ENCODE assay signal across 1 cellular context in the genomic region with DNA sequence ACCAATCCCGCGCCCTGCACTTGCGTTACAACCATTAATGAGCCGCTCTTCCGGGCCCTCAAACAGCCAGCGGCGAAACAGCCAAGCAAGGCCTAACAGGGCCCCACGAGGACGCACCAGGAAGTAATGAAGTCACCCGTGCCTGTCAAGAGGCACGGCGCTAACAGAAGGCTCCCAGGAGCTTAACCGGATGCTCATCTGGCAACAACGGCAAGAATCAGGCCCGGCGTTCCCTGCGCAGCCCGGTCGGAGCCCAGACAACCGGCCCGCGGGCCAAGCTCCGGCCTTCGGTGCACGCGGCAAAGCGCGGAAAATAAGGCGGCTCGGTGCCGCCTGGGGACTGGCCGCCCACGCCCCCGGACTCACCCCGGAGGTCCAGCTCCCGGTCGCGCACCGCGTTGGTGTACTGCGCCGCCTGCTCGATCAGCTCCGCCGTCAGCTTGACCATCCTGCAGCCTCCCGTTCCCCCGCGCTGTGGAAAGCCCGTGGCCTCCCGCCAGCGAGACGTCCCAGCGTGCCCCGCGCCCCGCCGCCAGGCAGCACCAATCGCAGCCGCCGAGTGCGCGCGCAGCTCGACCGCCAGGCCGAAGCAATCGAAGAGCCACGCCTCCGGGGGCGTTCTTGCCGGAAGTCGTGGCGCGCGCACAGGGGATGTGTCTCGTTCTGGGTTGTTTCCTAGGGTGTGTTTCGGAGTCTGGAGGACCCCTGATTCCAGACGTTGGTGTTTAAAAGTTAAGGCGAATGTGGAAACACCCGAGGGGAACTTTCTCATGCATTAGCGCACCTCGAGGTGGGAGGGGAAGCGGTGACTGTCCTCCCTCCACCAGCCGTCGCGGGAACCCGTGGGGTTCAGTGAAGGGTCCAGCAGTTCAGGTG.
TF ChIP-seq lines count a peak whose summit lies in the region.

A gene (minus strand): TSS at position 518 of the 876 bp plus-strand sequence. CDS start 70 bp downstream, at position 448.

TF ChIP-seq in HepG2, 621 proteins besides CTCF, POLR2A, EP300 and RAD21 (continued from another document and continues in another):
- TF ChIP-seq, protein P1, sequence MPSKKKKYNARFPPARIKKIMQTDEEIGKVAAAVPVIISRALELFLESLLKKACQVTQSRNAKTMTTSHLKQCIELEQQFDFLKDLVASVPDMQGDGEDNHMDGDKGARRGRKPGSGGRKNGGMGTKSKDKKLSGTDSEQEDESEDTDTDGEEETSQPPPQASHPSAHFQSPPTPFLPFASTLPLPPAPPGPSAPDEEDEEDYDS (CRISPR knock-in tag; IDR thresholded peaks at IDR 0.05), result peak; percentile 76
- peak; percentile 70; the same call in 1 of the 2 replicates for TF ChIP-seq ZNF766 (CRISPR knock-in tag; IDR thresholded peaks at IDR 0.05; ENCODE audit: borderline replicate concordance)
- peak; percentile 77 for TF ChIP-seq ZNF124 (CRISPR knock-in tag; IDR thresholded peaks at IDR 0.05)
- peak; percentile 48; the same call in 1 of the 2 replicates for TF ChIP-seq ZNF441 (CRISPR knock-in tag; IDR thresholded peaks at IDR 0.05; ENCODE audit: borderline replicate concordance)
- peak; percentile 91 for TF ChIP-seq POLR2AphosphoS5 (IDR thresholded peaks at IDR 0.05; ENCODE audit: low read depth, low read length)
- peak; percentile 64 for TF ChIP-seq FOXO1 (CRISPR knock-in tag; IDR thresholded peaks at IDR 0.05)
- TF ChIP-seq ZNF224 (CRISPR knock-in tag; IDR thresholded peaks at IDR 0.05), result peak; percentile 82; the same call in 1 of the 2 replicates
- TF ChIP-seq, protein P2, sequence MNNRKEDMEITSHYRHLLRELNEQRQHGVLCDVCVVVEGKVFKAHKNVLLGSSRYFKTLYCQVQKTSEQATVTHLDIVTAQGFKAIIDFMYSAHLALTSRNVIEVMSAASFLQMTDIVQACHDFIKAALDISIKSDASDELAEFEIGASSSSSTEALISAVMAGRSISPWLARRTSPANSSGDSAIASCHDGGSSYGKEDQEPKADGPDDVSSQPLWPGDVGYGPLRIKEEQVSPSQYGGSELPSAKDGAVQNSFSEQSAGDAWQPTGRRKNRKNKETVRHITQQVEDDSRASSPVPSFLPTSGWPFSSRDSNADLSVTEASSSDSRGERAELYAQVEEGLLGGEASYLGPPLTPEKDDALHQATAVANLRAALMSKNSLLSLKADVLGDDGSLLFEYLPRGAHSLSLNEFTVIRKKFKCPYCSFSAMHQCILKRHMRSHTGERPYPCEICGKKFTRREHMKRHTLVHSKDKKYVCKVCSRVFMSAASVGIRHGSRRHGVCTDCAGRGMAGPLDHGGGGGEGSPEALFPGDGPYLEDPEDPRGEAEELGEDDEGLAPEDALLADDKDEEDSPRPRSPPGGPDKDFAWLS (CRISPR knock-in tag; IDR thresholded peaks at IDR 0.05; ENCODE audit: borderline replicate concordance), result no peak
- TF ChIP-seq KLF16 (CRISPR knock-in tag; IDR thresholded peaks at IDR 0.05), result peak; percentile 100
- TF ChIP-seq SIN3B (IDR thresholded peaks at IDR 0.05; ENCODE audit: low read length), result peak; percentile 88
- no peak for TF ChIP-seq HDAC6 (IDR thresholded peaks at IDR 0.05; ENCODE audit: low read depth, low read length)
- TF ChIP-seq, protein P3, sequence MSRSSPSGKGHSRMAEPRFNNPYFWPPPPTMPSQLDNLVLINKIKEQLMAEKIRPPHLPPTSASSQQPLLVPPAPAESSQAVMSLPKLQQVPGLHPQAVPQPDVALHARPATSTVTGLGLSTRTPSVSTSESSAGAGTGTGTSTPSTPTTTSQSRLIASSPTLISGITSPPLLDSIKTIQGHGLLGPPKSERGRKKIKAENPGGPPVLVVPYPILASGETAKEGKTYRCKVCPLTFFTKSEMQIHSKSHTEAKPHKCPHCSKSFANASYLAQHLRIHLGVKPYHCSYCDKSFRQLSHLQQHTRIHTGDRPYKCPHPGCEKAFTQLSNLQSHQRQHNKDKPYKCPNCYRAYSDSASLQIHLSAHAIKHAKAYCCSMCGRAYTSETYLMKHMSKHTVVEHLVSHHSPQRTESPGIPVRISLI (CRISPR knock-in tag; IDR thresholded peaks at IDR 0.05; ENCODE audit: borderline replicate concordance), result peak; percentile 62; the same call in 1 of the 2 replicates
- TF ChIP-seq ZNF282 (IDR thresholded peaks at IDR 0.05; ENCODE audit: partially characterized antibody), result no peak
- 0 out of 2 replicates have a peak, but pooled peaks have one; percentile 4 for TF ChIP-seq ZNF432 (CRISPR knock-in tag; IDR thresholded peaks at IDR 0.05; ENCODE audit: borderline replicate concordance)
- peak; percentile 75 for TF ChIP-seq RXRA (CRISPR knock-in tag; IDR thresholded peaks at IDR 0.05)
- TF ChIP-seq ZNF563 (CRISPR knock-in tag; IDR thresholded peaks at IDR 0.05), result peak; percentile 90
- TF ChIP-seq, protein P4, sequence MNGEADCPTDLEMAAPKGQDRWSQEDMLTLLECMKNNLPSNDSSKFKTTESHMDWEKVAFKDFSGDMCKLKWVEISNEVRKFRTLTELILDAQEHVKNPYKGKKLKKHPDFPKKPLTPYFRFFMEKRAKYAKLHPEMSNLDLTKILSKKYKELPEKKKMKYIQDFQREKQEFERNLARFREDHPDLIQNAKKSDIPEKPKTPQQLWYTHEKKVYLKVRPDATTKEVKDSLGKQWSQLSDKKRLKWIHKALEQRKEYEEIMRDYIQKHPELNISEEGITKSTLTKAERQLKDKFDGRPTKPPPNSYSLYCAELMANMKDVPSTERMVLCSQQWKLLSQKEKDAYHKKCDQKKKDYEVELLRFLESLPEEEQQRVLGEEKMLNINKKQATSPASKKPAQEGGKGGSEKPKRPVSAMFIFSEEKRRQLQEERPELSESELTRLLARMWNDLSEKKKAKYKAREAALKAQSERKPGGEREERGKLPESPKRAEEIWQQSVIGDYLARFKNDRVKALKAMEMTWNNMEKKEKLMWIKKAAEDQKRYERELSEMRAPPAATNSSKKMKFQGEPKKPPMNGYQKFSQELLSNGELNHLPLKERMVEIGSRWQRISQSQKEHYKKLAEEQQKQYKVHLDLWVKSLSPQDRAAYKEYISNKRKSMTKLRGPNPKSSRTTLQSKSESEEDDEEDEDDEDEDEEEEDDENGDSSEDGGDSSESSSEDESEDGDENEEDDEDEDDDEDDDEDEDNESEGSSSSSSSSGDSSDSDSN (CRISPR knock-in tag; IDR thresholded peaks at IDR 0.05), result peak; percentile 90
- TF ChIP-seq ZSCAN21 (CRISPR knock-in tag; IDR thresholded peaks at IDR 0.05; ENCODE audit: borderline replicate concordance), result peak; percentile 91; the same call in 1 of the 2 replicates
- TF ChIP-seq, protein P5, sequence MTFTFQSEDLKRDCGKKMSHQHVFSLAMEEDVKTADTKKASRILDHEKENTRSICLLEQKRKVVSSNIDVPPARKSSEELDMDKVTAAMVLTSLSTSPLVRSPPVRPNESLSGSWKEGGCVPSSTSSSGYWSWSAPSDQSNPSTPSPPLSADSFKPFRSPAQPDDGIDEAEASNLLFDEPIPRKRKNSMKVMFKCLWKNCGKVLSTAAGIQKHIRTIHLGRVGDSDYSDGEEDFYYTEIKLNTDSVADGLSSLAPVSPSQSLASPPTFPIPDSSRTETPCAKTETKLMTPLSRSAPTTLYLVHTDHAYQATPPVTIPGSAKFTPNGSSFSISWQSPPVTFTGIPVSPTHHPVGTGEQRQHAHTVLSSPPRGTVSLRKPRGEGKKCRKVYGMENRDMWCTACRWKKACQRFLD (CRISPR knock-in tag; IDR thresholded peaks at IDR 0.05; ENCODE audit: borderline replicate concordance), result peak; percentile 79; the same call in 1 of the 2 replicates
- no peak for TF ChIP-seq RAD51 (IDR thresholded peaks at IDR 0.05; ENCODE audit: borderline replicate concordance)
- peak; percentile 86 for TF ChIP-seq BORCS8-MEF2B (CRISPR knock-in tag; IDR thresholded peaks at IDR 0.05)
- peak; percentile 19 for TF ChIP-seq ZNF781 (CRISPR knock-in tag; IDR thresholded peaks at IDR 0.05; ENCODE audit: borderline replicate concordance, not compliant biosample characterization)
- TF ChIP-seq ZNF501 (CRISPR knock-in tag; IDR thresholded peaks at IDR 0.05), result peak; percentile 97
- TF ChIP-seq ZNF343 (CRISPR knock-in tag; IDR thresholded peaks at IDR 0.05), result 0 out of 2 replicates have a peak, but pooled peaks have one; percentile 60
- TF ChIP-seq ZNF672 (CRISPR knock-in tag; IDR thresholded peaks at IDR 0.05), result 0 out of 2 replicates have a peak, but pooled peaks have one; percentile 72
- peak; percentile 95 for TF ChIP-seq THAP11 (CRISPR knock-in tag; IDR thresholded peaks at IDR 0.05)
- TF ChIP-seq HNRNPLL (IDR thresholded peaks at IDR 0.05; ENCODE audit: low read depth, low read length, poor library complexity, severe bottlenecking), result peak; percentile 74
- TF ChIP-seq ZFP41 (CRISPR knock-in tag; IDR thresholded peaks at IDR 0.05; ENCODE audit: borderline replicate concordance), result peak; percentile 51; the same call in 1 of the 2 replicates
- TF ChIP-seq AGO1 (IDR thresholded peaks at IDR 0.05; ENCODE audit: low read depth, low read length, poor library complexity, severe bottlenecking), result peak; percentile 88
- TF ChIP-seq MYC (CRISPR knock-in tag; IDR thresholded peaks at IDR 0.05; ENCODE audit: borderline replicate concordance), result peak; percentile 97
- peak; percentile 90 for TF ChIP-seq PHF20 (CRISPR knock-in tag; IDR thresholded peaks at IDR 0.05)
- TF ChIP-seq NR1H2 (CRISPR knock-in tag; IDR thresholded peaks at IDR 0.05; ENCODE audit: borderline replicate concordance, low read depth), result peak; percentile 83; the same call in 1 of the 2 replicates
- TF ChIP-seq HNRNPL (IDR thresholded peaks at IDR 0.05; ENCODE audit: low read depth, low read length), result no peak
- TF ChIP-seq, protein P6, sequence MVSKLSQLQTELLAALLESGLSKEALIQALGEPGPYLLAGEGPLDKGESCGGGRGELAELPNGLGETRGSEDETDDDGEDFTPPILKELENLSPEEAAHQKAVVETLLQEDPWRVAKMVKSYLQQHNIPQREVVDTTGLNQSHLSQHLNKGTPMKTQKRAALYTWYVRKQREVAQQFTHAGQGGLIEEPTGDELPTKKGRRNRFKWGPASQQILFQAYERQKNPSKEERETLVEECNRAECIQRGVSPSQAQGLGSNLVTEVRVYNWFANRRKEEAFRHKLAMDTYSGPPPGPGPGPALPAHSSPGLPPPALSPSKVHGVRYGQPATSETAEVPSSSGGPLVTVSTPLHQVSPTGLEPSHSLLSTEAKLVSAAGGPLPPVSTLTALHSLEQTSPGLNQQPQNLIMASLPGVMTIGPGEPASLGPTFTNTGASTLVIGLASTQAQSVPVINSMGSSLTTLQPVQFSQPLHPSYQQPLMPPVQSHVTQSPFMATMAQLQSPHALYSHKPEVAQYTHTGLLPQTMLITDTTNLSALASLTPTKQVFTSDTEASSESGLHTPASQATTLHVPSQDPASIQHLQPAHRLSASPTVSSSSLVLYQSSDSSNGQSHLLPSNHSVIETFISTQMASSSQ (IDR thresholded peaks at IDR 0.05; ENCODE audit: low read depth), result no peak
- TF ChIP-seq, protein P6 (CRISPR knock-in tag; IDR thresholded peaks at IDR 0.05; ENCODE audit: borderline replicate concordance), result peak; percentile 83; the same call in 1 of the 2 replicates
- TF ChIP-seq, protein P7, sequence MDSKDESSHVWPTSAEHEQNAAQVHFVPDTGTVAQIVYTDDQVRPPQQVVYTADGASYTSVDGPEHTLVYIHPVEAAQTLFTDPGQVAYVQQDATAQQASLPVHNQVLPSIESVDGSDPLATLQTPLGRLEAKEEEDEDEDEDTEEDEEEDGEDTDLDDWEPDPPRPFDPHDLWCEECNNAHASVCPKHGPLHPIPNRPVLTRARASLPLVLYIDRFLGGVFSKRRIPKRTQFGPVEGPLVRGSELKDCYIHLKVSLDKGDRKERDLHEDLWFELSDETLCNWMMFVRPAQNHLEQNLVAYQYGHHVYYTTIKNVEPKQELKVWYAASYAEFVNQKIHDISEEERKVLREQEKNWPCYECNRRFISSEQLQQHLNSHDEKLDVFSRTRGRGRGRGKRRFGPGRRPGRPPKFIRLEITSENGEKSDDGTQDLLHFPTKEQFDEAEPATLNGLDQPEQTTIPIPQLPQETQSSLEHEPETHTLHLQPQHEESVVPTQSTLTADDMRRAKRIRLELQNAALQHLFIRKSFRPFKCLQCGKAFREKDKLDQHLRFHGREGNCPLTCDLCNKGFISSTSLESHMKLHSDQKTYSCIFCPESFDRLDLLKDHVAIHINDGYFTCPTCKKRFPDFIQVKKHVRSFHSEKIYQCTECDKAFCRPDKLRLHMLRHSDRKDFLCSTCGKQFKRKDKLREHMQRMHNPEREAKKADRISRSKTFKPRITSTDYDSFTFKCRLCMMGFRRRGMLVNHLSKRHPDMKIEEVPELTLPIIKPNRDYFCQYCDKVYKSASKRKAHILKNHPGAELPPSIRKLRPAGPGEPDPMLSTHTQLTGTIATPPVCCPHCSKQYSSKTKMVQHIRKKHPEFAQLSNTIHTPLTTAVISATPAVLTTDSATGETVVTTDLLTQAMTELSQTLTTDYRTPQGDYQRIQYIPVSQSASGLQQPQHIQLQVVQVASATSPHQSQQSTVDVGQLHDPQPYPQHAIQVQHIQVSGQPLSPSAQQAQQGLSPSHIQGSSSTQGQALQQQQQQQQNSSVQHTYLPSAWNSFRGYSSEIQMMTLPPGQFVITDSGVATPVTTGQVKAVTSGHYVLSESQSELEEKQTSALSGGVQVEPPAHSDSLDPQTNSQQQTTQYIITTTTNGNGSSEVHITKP (CRISPR knock-in tag; IDR thresholded peaks at IDR 0.05; ENCODE audit: low read depth), result peak; percentile 36; the same call in 1 of the 2 replicates
- peak; percentile 93 for TF ChIP-seq ZNF556 (CRISPR knock-in tag; IDR thresholded peaks at IDR 0.05; ENCODE audit: borderline replicate concordance)
- peak; percentile 76 for TF ChIP-seq ZSCAN31 (CRISPR knock-in tag; IDR thresholded peaks at IDR 0.05; ENCODE audit: low read depth)
- TF ChIP-seq, protein P8, sequence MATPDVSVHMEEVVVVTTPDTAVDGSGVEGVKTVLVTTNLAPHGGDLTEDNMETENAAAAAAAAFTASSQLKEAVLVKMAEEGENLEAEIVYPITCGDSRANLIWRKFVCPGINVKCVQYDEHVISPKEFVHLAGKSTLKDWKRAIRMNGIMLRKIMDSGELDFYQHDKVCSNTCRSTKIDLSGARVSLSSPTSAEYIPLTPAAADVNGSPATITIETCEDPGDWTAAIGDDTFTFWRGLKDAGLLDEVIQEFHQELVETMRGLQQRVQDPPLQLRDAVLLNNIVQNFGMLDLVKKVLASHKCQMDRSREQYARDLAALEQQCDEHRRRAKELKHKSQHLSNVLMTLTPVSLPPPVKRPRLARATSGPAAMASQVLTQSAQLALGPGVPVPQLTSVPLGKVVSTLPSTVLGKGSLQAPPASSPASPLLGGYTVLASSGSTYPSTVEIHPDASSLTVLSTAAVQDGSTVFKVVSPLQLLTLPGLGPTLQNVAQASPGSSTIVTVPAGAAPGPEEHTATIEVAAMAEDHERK (CRISPR knock-in tag; IDR thresholded peaks at IDR 0.05; ENCODE audit: low read depth), result peak; percentile 84
- TF ChIP-seq HMG20A (CRISPR knock-in tag; IDR thresholded peaks at IDR 0.05; ENCODE audit: borderline replicate concordance), result no peak
- TF ChIP-seq CCDC6 (CRISPR knock-in tag; IDR thresholded peaks at IDR 0.05), result no peak
